8 cellular contexts compared by ENCODE assay signal in genomic region chrX:47129879-47130358, GRCh38. TPM values are rescaled to one million over a fixed set of nuclear protein-coding genes. Genes with fewer than 3 reads are reported as not detected.
DNase-seq lines count a peak whose midpoint lies in the region; ATAC-seq and TF ChIP-seq lines count a peak whose summit lies in the region.

No MANE protein-coding gene starts in this region.

- H3K27ac ChIP-seq in thyroid gland = peak overlapping the region; percentile 58 to 73 (median 70)

- no peak overlapping the region for H3K27ac Mint-ChIP-seq in activated CD8-positive, alpha-beta memory T cell treated with anti-CD3 and anti-CD28 coated beads, Interleukin-2, amount 10 ng/mL, durations not matched to agents 7 days and 5 days
- peak overlapping the region; percentile 14 for H3K27ac Mint-ChIP-seq in activated naive CD8-positive, alpha-beta T cell treated with anti-CD3 and anti-CD28 coated beads, Interleukin-2, amount 50 U/mL, for 24 hours

- H3K27me3 Mint-ChIP-seq in activated CD8-positive, alpha-beta memory T cell treated with anti-CD3 and anti-CD28 coated beads, Interleukin-2, amount 10 ng/mL, durations not matched to agents 7 days and 5 days = no peaks in the 10 kb centered on the region
- no peaks in the 10 kb centered on the region for H3K27me3 Mint-ChIP-seq in activated naive CD8-positive, alpha-beta T cell treated with anti-CD3 and anti-CD28 coated beads, Interleukin-2, amount 50 U/mL, for 24 hours

- H3K4me3 ChIP-seq in thyroid gland (replicated peaks in 1 of 3) = peak overlapping the region in 1 of 3 donors; percentile 34

- CTCF ChIA-PET in activated CD8-positive, alpha-beta memory T cell treated with anti-CD3 and anti-CD28 coated beads, Interleukin-2, amount 10 ng/mL, durations not matched to agents 7 days and 5 days (lab: Charles Lee) = interaction anchor here (0.6 to 2.9 kb wide), 4 partner anchors 13 to 397 kb away, joined by 3 to 10 read pairs (median 3); partner anchors contain the start of genes NDUFB11 and RBM10

- peaks cover 6% of the 10 kb centered on the region for H3K4me1 Mint-ChIP-seq in activated CD8-positive, alpha-beta memory T cell treated with anti-CD3 and anti-CD28 coated beads, Interleukin-2, amount 10 ng/mL, durations not matched to agents 7 days and 5 days
- H3K4me1 Mint-ChIP-seq in activated naive CD8-positive, alpha-beta T cell treated with anti-CD3 and anti-CD28 coated beads, Interleukin-2, amount 50 U/mL, for 24 hours = peaks cover 4% of the 10 kb centered on the region

- H3K36me3 ChIP-seq in thyroid gland = no peaks in the 10 kb centered on the region

- TF ChIP-seq POLR2A in thyroid gland (IDR thresholded peaks at IDR 0.05) = no peak

- H3K9me3 Mint-ChIP-seq in activated CD8-positive, alpha-beta memory T cell treated with anti-CD3 and anti-CD28 coated beads, Interleukin-2, amount 10 ng/mL, durations not matched to agents 7 days and 5 days (ENCODE audit: low read depth) = no peaks in the 10 kb centered on the region
- H3K9me3 Mint-ChIP-seq in activated naive CD8-positive, alpha-beta T cell treated with anti-CD3 and anti-CD28 coated beads, Interleukin-2, amount 50 U/mL, for 24 hours = no peaks in the 10 kb centered on the region

- no peaks in the 10 kb centered on the region for H3K36me3 Mint-ChIP-seq in activated CD8-positive, alpha-beta memory T cell treated with anti-CD3 and anti-CD28 coated beads, Interleukin-2, amount 10 ng/mL, durations not matched to agents 7 days and 5 days
- H3K36me3 Mint-ChIP-seq in activated naive CD8-positive, alpha-beta T cell treated with anti-CD3 and anti-CD28 coated beads, Interleukin-2, amount 50 U/mL, for 24 hours (ENCODE audit: low read depth) = no peaks in the 10 kb centered on the region

- H3K9me3 ChIP-seq in thyroid gland = no peaks in the 10 kb centered on the region

- no peak for DNase-seq in activated CD8-positive, alpha-beta memory T cell treated with anti-CD3 and anti-CD28 coated beads, Interleukin-2, amount 10 ng/mL, durations not matched to agents 7 days and 5 days
- DNase-seq in activated CD8-positive, alpha-beta memory T cell treated with anti-CD3 and anti-CD28 coated beads, Interleukin-2, amount 50 U/mL, for 48 hours = no peak
- no peak for DNase-seq in activated naive CD8-positive, alpha-beta T cell treated with anti-CD3 and anti-CD28 coated beads, Interleukin-2, amount 50 U/mL, for 24 hours
- peak; percentile 9 for DNase-seq in left kidney (ENCODE audit: low read depth, low spot score)
- DNase-seq in thyroid gland = no peak
- DNase-seq in left lobe of liver (ENCODE audit: low spot score) = no peak
- DNase-seq in HT-29 (ENCODE audit: low spot score) = no peak
- no peak for DNase-seq in hypothalamus (lab: John Stamatoyannopoulos, UW)

- ATAC-seq in activated CD8-positive, alpha-beta memory T cell treated with anti-CD3 and anti-CD28 coated beads, Interleukin-2, amount 10 ng/mL, durations not matched to agents 7 days and 5 days = no peak
- no peak for ATAC-seq in activated naive CD8-positive, alpha-beta T cell treated with anti-CD3 and anti-CD28 coated beads, Interleukin-2, amount 50 U/mL, for 24 hours
- ATAC-seq in left lobe of liver = no peak

- H3K4me3 Mint-ChIP-seq in activated CD8-positive, alpha-beta memory T cell treated with anti-CD3 and anti-CD28 coated beads, Interleukin-2, amount 10 ng/mL, durations not matched to agents 7 days and 5 days = peak overlapping the region; percentile 96
- peak overlapping the region; percentile 97 for H3K4me3 Mint-ChIP-seq in activated naive CD8-positive, alpha-beta T cell treated with anti-CD3 and anti-CD28 coated beads, Interleukin-2, amount 50 U/mL, for 24 hours

- peaks cover 0 to 4% of the 10 kb centered on the region in 2 donors for H3K4me1 ChIP-seq in thyroid gland

- H3K27me3 ChIP-seq in thyroid gland = no peaks in the 10 kb centered on the region

- no peak for TF ChIP-seq CTCF in thyroid gland (IDR thresholded peaks at IDR 0.05)

- intact Hi-C loops in thyroid gland (cut with DNase I) = no loop called here

- 21 to 25% methylated on average over 11 of the region's 11 CpGs for WGBS in thyroid gland, 2 donors

RNA-seq across cellular contexts. Expression of gene NDUFB11, which starts 14.6 kb away (rescaled TPM):
- total RNA-seq in activated CD8-positive, alpha-beta memory T cell treated with anti-CD3 and anti-CD28 coated beads, Interleukin-2, amount 10 ng/mL, durations not matched to agents 7 days and 5 days = 10 to 100 TPM; 82.7 to 97.6 TPM
- total RNA-seq in thyroid gland (100 to 1,000 TPM in 3 of 4 donors, 10 to 100 TPM in 1; 68.5 to 179 (median 107) TPM), left lobe of liver (67.1 TPM)
- 164 and 196 TPM in 2 replicates for total RNA-seq in HT-29 (2014; rRNA removed; shearing (Covaris generic))

RNA-seq across cellular contexts. Expression of gene RBM10, which starts 15.1 kb away (rescaled TPM):
- 10 to 100 TPM; 64.9 to 65.6 TPM for total RNA-seq in activated CD8-positive, alpha-beta memory T cell treated with anti-CD3 and anti-CD28 coated beads, Interleukin-2, amount 10 ng/mL, durations not matched to agents 7 days and 5 days
- total RNA-seq in thyroid gland (10 to 100 TPM; 26.5 to 43.0 (median 35.2) TPM), left lobe of liver (15.0 TPM)
- 81.2 and 81.5 TPM in 2 replicates for total RNA-seq in HT-29 (2014; rRNA removed; shearing (Covaris generic))

RNA-seq across cellular contexts. Expression of gene RGN, which starts 51.7 kb away (rescaled TPM):
- total RNA-seq in activated CD8-positive, alpha-beta memory T cell treated with anti-CD3 and anti-CD28 coated beads, Interleukin-2, amount 10 ng/mL, durations not matched to agents 7 days and 5 days = not detected
- 10 to 100 TPM; 19.6 to 29.6 (median 22.0) TPM for total RNA-seq in thyroid gland
- total RNA-seq in left lobe of liver = 188 TPM
- 0.05 TPM in 2 replicates for total RNA-seq in HT-29 (2014; rRNA removed; shearing (Covaris generic))

Comparison
In these comparisons a context has a peak if more than half of its experiments do, and no peak if none do; other contexts are left out.
1. RNA of gene RGN, which starts 51.7 kb away (total RNA-seq): 188 TPM in left lobe of liver (single experiment) and 19.6 to 29.6 TPM in thyroid gland; 0.05 TPM in HT-29 and not detected in activated CD8-positive, alpha-beta memory T cell treated with anti-CD3 and anti-CD28 coated beads, Interleukin-2, amount 10 ng/mL, durations not matched to agents 7 days and 5 days; every median in the first group is over 10 times any median in the second.